In the genomic region with DNA sequence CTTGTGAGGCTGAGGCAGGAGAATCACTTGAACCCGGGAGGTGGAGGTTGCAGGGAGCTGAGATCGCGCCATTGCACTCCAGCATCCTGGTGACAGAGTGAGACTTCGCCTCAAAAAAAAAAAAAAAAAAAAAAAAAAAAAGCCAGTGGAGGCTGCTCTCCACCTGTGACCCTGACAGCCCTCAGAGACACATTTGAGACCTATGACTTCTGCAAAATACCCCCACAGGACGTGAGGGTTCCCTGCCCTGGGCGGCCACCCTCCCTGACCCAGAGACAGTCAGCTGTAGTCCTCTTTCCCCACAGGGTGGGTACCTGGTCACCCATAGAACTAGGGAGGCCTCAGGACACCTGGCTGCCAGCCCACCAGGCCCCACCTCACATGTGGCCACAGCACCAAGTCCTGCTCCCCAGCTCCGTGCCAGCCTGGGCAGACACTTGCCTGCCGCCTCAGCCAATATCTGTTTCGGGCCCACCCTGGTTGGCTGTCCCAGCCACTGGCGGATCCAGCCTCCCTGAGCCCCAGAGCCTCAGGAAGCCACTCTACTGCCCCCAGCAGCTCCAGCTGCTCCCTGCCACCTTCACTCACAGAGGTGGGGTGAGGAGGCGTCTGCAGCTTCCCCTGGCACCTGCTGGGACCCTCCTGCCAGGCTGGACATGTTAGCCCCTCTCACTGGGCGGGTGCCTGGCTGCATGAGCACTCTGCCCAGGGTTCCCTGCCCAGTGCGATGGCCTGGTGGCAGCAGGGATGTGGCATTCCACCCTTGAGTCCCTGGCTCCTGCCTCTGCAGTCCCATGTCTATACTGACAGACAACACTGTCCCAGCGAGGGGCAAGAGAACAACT, we compare ENCODE assay signal across 1 cellular context.
TF ChIP-seq lines count a peak whose summit lies in the region.

No MANE protein-coding gene starts in this region.

TF ChIP-seq in GM12878, 131 proteins besides CTCF, POLR2A, EP300 and RAD21:
- TF ChIP-seq, protein P1, sequence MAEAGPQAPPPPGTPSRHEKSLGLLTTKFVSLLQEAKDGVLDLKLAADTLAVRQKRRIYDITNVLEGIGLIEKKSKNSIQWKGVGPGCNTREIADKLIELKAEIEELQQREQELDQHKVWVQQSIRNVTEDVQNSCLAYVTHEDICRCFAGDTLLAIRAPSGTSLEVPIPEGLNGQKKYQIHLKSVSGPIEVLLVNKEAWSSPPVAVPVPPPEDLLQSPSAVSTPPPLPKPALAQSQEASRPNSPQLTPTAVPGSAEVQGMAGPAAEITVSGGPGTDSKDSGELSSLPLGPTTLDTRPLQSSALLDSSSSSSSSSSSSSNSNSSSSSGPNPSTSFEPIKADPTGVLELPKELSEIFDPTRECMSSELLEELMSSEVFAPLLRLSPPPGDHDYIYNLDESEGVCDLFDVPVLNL (IDR thresholded peaks at IDR 0.05; ENCODE audit: low read depth, low read length), result no peak
- TF ChIP-seq BCL11A (IDR thresholded peaks at IDR 0.05; ENCODE audit: low read depth, low read length) (no peak), ZNF622 (IDR thresholded peaks at IDR 0.05) (no peak), PML (IDR thresholded peaks at IDR 0.05; ENCODE audit: low read length) (no peak), PAX8 (IDR thresholded peaks at IDR 0.05) (no peak), GATAD2B (conservative IDR thresholded peaks at IDR 0.05; ENCODE audit: low read depth) (no peak), SPI1 (IDR thresholded peaks at IDR 0.05; ENCODE audit: borderline replicate concordance, insufficient read depth, low read depth, low read length) (no peak), ZNF384 (IDR thresholded peaks at IDR 0.05; ENCODE audit: borderline replicate concordance, low read depth, low read length) (peak; percentile 61; the same call in 1 of the 2 replicates), ZNF217 (IDR thresholded peaks at IDR 0.05) (no peak), POLR2AphosphoS5 (IDR thresholded peaks at IDR 0.05; ENCODE audit: low read length) (peak; percentile 33), NRF1 (conservative IDR thresholded peaks at IDR 0.05; ENCODE audit: low read depth, low read length) (no peak)
- TF ChIP-seq, protein P2, sequence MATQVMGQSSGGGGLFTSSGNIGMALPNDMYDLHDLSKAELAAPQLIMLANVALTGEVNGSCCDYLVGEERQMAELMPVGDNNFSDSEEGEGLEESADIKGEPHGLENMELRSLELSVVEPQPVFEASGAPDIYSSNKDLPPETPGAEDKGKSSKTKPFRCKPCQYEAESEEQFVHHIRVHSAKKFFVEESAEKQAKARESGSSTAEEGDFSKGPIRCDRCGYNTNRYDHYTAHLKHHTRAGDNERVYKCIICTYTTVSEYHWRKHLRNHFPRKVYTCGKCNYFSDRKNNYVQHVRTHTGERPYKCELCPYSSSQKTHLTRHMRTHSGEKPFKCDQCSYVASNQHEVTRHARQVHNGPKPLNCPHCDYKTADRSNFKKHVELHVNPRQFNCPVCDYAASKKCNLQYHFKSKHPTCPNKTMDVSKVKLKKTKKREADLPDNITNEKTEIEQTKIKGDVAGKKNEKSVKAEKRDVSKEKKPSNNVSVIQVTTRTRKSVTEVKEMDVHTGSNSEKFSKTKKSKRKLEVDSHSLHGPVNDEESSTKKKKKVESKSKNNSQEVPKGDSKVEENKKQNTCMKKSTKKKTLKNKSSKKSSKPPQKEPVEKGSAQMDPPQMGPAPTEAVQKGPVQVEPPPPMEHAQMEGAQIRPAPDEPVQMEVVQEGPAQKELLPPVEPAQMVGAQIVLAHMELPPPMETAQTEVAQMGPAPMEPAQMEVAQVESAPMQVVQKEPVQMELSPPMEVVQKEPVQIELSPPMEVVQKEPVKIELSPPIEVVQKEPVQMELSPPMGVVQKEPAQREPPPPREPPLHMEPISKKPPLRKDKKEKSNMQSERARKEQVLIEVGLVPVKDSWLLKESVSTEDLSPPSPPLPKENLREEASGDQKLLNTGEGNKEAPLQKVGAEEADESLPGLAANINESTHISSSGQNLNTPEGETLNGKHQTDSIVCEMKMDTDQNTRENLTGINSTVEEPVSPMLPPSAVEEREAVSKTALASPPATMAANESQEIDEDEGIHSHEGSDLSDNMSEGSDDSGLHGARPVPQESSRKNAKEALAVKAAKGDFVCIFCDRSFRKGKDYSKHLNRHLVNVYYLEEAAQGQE (IDR thresholded peaks at IDR 0.05; ENCODE audit: low read depth, low read length), result no peak
- TF ChIP-seq, protein P3, sequence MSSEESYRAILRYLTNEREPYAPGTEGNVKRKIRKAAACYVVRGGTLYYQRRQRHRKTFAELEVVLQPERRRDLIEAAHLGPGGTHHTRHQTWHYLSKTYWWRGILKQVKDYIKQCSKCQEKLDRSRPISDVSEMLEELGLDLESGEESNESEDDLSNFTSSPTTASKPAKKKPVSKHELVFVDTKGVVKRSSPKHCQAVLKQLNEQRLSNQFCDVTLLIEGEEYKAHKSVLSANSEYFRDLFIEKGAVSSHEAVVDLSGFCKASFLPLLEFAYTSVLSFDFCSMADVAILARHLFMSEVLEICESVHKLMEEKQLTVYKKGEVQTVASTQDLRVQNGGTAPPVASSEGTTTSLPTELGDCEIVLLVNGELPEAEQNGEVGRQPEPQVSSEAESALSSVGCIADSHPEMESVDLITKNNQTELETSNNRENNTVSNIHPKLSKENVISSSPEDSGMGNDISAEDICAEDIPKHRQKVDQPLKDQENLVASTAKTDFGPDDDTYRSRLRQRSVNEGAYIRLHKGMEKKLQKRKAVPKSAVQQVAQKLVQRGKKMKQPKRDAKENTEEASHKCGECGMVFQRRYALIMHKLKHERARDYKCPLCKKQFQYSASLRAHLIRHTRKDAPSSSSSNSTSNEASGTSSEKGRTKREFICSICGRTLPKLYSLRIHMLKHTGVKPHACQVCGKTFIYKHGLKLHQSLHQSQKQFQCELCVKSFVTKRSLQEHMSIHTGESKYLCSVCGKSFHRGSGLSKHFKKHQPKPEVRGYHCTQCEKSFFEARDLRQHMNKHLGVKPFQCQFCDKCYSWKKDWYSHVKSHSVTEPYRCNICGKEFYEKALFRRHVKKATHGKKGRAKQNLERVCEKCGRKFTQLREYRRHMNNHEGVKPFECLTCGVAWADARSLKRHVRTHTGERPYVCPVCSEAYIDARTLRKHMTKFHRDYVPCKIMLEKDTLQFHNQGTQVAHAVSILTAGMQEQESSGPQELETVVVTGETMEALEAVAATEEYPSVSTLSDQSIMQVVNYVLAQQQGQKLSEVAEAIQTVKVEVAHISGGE (CRISPR knock-in tag; IDR thresholded peaks at IDR 0.05), result no peak
- TF ChIP-seq, protein P4, sequence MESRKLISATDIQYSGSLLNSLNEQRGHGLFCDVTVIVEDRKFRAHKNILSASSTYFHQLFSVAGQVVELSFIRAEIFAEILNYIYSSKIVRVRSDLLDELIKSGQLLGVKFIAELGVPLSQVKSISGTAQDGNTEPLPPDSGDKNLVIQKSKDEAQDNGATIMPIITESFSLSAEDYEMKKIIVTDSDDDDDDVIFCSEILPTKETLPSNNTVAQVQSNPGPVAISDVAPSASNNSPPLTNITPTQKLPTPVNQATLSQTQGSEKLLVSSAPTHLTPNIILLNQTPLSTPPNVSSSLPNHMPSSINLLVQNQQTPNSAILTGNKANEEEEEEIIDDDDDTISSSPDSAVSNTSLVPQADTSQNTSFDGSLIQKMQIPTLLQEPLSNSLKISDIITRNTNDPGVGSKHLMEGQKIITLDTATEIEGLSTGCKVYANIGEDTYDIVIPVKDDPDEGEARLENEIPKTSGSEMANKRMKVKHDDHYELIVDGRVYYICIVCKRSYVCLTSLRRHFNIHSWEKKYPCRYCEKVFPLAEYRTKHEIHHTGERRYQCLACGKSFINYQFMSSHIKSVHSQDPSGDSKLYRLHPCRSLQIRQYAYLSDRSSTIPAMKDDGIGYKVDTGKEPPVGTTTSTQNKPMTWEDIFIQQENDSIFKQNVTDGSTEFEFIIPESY (IDR thresholded peaks at IDR 0.05), result no peak
- TF ChIP-seq, protein P5, sequence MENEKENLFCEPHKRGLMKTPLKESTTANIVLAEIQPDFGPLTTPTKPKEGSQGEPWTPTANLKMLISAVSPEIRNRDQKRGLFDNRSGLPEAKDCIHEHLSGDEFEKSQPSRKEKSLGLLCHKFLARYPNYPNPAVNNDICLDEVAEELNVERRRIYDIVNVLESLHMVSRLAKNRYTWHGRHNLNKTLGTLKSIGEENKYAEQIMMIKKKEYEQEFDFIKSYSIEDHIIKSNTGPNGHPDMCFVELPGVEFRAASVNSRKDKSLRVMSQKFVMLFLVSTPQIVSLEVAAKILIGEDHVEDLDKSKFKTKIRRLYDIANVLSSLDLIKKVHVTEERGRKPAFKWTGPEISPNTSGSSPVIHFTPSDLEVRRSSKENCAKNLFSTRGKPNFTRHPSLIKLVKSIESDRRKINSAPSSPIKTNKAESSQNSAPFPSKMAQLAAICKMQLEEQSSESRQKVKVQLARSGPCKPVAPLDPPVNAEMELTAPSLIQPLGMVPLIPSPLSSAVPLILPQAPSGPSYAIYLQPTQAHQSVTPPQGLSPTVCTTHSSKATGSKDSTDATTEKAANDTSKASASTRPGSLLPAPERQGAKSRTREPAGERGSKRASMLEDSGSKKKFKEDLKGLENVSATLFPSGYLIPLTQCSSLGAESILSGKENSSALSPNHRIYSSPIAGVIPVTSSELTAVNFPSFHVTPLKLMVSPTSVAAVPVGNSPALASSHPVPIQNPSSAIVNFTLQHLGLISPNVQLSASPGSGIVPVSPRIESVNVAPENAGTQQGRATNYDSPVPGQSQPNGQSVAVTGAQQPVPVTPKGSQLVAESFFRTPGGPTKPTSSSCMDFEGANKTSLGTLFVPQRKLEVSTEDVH (IDR thresholded peaks at IDR 0.05; ENCODE audit: low read depth, partially characterized antibody), result no peak
- TF ChIP-seq, protein P6, sequence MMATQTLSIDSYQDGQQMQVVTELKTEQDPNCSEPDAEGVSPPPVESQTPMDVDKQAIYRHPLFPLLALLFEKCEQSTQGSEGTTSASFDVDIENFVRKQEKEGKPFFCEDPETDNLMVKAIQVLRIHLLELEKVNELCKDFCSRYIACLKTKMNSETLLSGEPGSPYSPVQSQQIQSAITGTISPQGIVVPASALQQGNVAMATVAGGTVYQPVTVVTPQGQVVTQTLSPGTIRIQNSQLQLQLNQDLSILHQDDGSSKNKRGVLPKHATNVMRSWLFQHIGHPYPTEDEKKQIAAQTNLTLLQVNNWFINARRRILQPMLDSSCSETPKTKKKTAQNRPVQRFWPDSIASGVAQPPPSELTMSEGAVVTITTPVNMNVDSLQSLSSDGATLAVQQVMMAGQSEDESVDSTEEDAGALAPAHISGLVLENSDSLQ (IDR thresholded peaks at IDR 0.05), result no peak
